8 cellular contexts compared by ENCODE assay signal in genomic region chr2:85541753-85542457, GRCh38. TPM values are rescaled to one million over a fixed set of nuclear protein-coding genes. Genes with fewer than 3 reads are reported as not detected.
DNase-seq lines count a peak whose midpoint lies in the region; ATAC-seq and TF ChIP-seq lines count a peak whose summit lies in the region.

No MANE protein-coding gene starts in this region.

- H3K36me3 Mint-ChIP-seq in T-helper 2 cell treated with Interferon-gamma antibody and Interleukin-4, amounts not matched to agents 5 μg/mL and 100 μg/mL, for 36 hours (ENCODE audit: low read depth) = peaks cover 62% of the 10 kb centered on the region
- peaks cover 72% of the 10 kb centered on the region for H3K36me3 Mint-ChIP-seq in activated CD8-positive, alpha-beta T cell treated with anti-CD3 and anti-CD28 coated beads for 36 hours (ENCODE audit: low read depth)
- H3K36me3 Mint-ChIP-seq in stimulated activated effector memory CD8-positive, alpha-beta T cell treated with anti-CD3 and anti-CD28 coated beads, Interleukin-12 subunit alpha, Interleukin-12 subunit beta, amount 100 ng/mL, for 72 hours = peaks cover 90% of the 10 kb centered on the region

- DNase-seq in T-helper 2 cell treated with Interferon-gamma antibody and Interleukin-4, amounts not matched to agents 5 μg/mL and 100 μg/mL, for 36 hours (ENCODE audit: low spot score) = no peak
- no peak for DNase-seq in T-helper 2 cell
- DNase-seq in activated CD8-positive, alpha-beta T cell treated with anti-CD3 and anti-CD28 coated beads for 36 hours = no peak
- no peak for DNase-seq in fibroblast of pulmonary artery (ENCODE audit: low read depth)
- DNase-seq in stimulated activated effector memory CD8-positive, alpha-beta T cell treated with anti-CD3 and anti-CD28 coated beads, Interleukin-12 subunit alpha, Interleukin-12 subunit beta, amount 100 ng/mL, for 72 hours (ENCODE audit: low spot score in 2 of 2) = no peak
- DNase-seq in activated CD4-positive, CD25-positive, alpha-beta regulatory T cell treated with anti-CD3 and anti-CD28 coated beads, Interleukin-2, amount 50 U/mL, for 72 hours = no peak
- DNase-seq in NCI-H1105 (lab: John Stamatoyannopoulos, UW) = no peak
- DNase-seq in stimulated activated CD4-positive, alpha-beta T cell treated with anti-CD3 and anti-CD28 coated beads, Interleukin-4, amount 100 ng/mL, for 1 hour = no peak

- peaks cover 42% of the 10 kb centered on the region for H3K4me1 Mint-ChIP-seq in T-helper 2 cell treated with Interferon-gamma antibody and Interleukin-4, amounts not matched to agents 5 μg/mL and 100 μg/mL, for 36 hours (ENCODE audit: low read depth)
- peaks cover 40% of the 10 kb centered on the region for H3K4me1 Mint-ChIP-seq in activated CD8-positive, alpha-beta T cell treated with anti-CD3 and anti-CD28 coated beads for 36 hours (ENCODE audit: low read depth)
- H3K4me1 Mint-ChIP-seq in stimulated activated effector memory CD8-positive, alpha-beta T cell treated with anti-CD3 and anti-CD28 coated beads, Interleukin-12 subunit alpha, Interleukin-12 subunit beta, amount 100 ng/mL, for 72 hours = peaks cover 49% of the 10 kb centered on the region

- peak overlapping the region; percentile 96 for H3K4me3 Mint-ChIP-seq in T-helper 2 cell treated with Interferon-gamma antibody and Interleukin-4, amounts not matched to agents 5 μg/mL and 100 μg/mL, for 36 hours
- H3K4me3 Mint-ChIP-seq in activated CD8-positive, alpha-beta T cell treated with anti-CD3 and anti-CD28 coated beads for 36 hours = peak overlapping the region; percentile 99
- peak overlapping the region; percentile 92 for H3K4me3 Mint-ChIP-seq in stimulated activated effector memory CD8-positive, alpha-beta T cell treated with anti-CD3 and anti-CD28 coated beads, Interleukin-12 subunit alpha, Interleukin-12 subunit beta, amount 100 ng/mL, for 72 hours

- H3K9me3 Mint-ChIP-seq in T-helper 2 cell treated with Interferon-gamma antibody and Interleukin-4, amounts not matched to agents 5 μg/mL and 100 μg/mL, for 36 hours = no peaks in the 10 kb centered on the region
- H3K9me3 Mint-ChIP-seq in activated CD8-positive, alpha-beta T cell treated with anti-CD3 and anti-CD28 coated beads for 36 hours = no peaks in the 10 kb centered on the region
- H3K9me3 Mint-ChIP-seq in stimulated activated effector memory CD8-positive, alpha-beta T cell treated with anti-CD3 and anti-CD28 coated beads, Interleukin-12 subunit alpha, Interleukin-12 subunit beta, amount 100 ng/mL, for 72 hours = no peaks in the 10 kb centered on the region

- CTCF ChIA-PET in activated CD8-positive, alpha-beta T cell treated with anti-CD3 and anti-CD28 coated beads for 36 hours (lab: Charles Lee) = interaction anchor here (1.6 to 6.3 kb wide), 3 partner anchors 9 to 122 kb away, joined by 5 to 58 read pairs (median 46); partner anchors contain the start of gene SH2D6

- intact Hi-C loops in activated CD8-positive, alpha-beta T cell treated with anti-CD3 and anti-CD28 coated beads for 36 hours (cut with micrococcal nuclease) = loop anchor here (10.0 kb wide), 1 partner anchor 217 kb away; the partner anchor contains the start of gene TGOLN2

- no peak overlapping the region for H3K27ac Mint-ChIP-seq in T-helper 2 cell treated with Interferon-gamma antibody and Interleukin-4, amounts not matched to agents 5 μg/mL and 100 μg/mL, for 36 hours
- H3K27ac Mint-ChIP-seq in activated CD8-positive, alpha-beta T cell treated with anti-CD3 and anti-CD28 coated beads for 36 hours = peak overlapping the region; percentile 92
- H3K27ac Mint-ChIP-seq in stimulated activated effector memory CD8-positive, alpha-beta T cell treated with anti-CD3 and anti-CD28 coated beads, Interleukin-12 subunit alpha, Interleukin-12 subunit beta, amount 100 ng/mL, for 72 hours = peak overlapping the region; percentile 98

- ATAC-seq in activated CD8-positive, alpha-beta T cell treated with anti-CD3 and anti-CD28 coated beads for 36 hours = no peak
- no peak for ATAC-seq in stimulated activated effector memory CD8-positive, alpha-beta T cell treated with anti-CD3 and anti-CD28 coated beads, Interleukin-12 subunit alpha, Interleukin-12 subunit beta, amount 100 ng/mL, for 72 hours

- TF ChIP-seq CTCF in activated CD8-positive, alpha-beta T cell treated with anti-CD3 and anti-CD28 coated beads for 36 hours (IDR thresholded peaks at IDR 0.05) = no peak
- TF ChIP-seq CTCF in fibroblast of pulmonary artery (IDR thresholded peaks at IDR 0.05; ENCODE audit: low read length, missing control alignments) = no peak

- peak overlapping the region; percentile 95 for H3K4me3 ChIP-seq in fibroblast of pulmonary artery (replicated peaks; ENCODE audit: low read depth, low read length)

- H3K27me3 Mint-ChIP-seq in T-helper 2 cell treated with Interferon-gamma antibody and Interleukin-4, amounts not matched to agents 5 μg/mL and 100 μg/mL, for 36 hours (ENCODE audit: low read depth) = no peaks in the 10 kb centered on the region
- H3K27me3 Mint-ChIP-seq in activated CD8-positive, alpha-beta T cell treated with anti-CD3 and anti-CD28 coated beads for 36 hours = no peaks in the 10 kb centered on the region

- POLR2A ChIA-PET in activated CD8-positive, alpha-beta T cell treated with anti-CD3 and anti-CD28 coated beads for 36 hours (lab: Charles Lee) = interaction anchor here (0.6 to 17.6 kb wide), 14 partner anchors 15 to 214 kb away, joined by 3 to 467 read pairs (median 4); partner anchors contain the start of genes CAPG, GGCX, RNF181 and SH2D6

RNA-seq across cellular contexts. Expression of gene MAT2A, which starts 2.9 kb away (rescaled TPM):
- total RNA-seq in activated CD8-positive, alpha-beta T cell treated with anti-CD3 and anti-CD28 coated beads for 36 hours = 100 to 1,000 TPM; 276 to 282 TPM

RNA-seq across cellular contexts. Expression of gene GGCX, which starts 19.4 kb away (rescaled TPM):
- 10 to 100 TPM; 14.6 to 16.7 TPM for total RNA-seq in activated CD8-positive, alpha-beta T cell treated with anti-CD3 and anti-CD28 coated beads for 36 hours

RNA-seq across cellular contexts. Expression of gene VAMP8, which starts 35.5 kb away (rescaled TPM):
- 10 to 100 TPM; 84.5 to 91.1 TPM for total RNA-seq in activated CD8-positive, alpha-beta T cell treated with anti-CD3 and anti-CD28 coated beads for 36 hours

RNA-seq across cellular contexts. Expression of gene VAMP5, which starts 42.3 kb away (rescaled TPM):
- total RNA-seq in activated CD8-positive, alpha-beta T cell treated with anti-CD3 and anti-CD28 coated beads for 36 hours = 10 to 100 TPM; 28.0 to 29.4 TPM

RNA-seq across cellular contexts. Expression of gene RNF181, which starts 53.6 kb away (rescaled TPM):
- total RNA-seq in activated CD8-positive, alpha-beta T cell treated with anti-CD3 and anti-CD28 coated beads for 36 hours = 100 to 1,000 TPM; 112 to 117 TPM
